Comparison of ENCODE assay signal across 10 cellular contexts in genomic region chr3:46955801-46956259, GRCh38. TPM values are rescaled to one million over a fixed set of nuclear protein-coding genes. Genes with fewer than 3 reads are reported as not detected.
A peak's percentile ranks its signal among the peaks of the same experiment; 100 is the strongest.
DNase-seq lines count a peak whose midpoint lies in the region; ATAC-seq and TF ChIP-seq lines count a peak whose summit lies in the region.
"Had no signal": no experiment of that assay in that cellular context is flagged by ENCODE, and none has a peak within 500 bp of the region (broad histone marks: within the 10 kb centered on the region; RNA-seq: fewer than 3 reads in every experiment).

No MANE protein-coding gene starts in this region.

- H3K9me3 ChIP-seq in gastroesophageal sphincter = no peaks in the 10 kb centered on the region
- H3K9me3 ChIP-seq in thymus (ENCODE audit: control insufficient read depth) = no peaks in the 10 kb centered on the region
- H3K9me3 ChIP-seq in esophagus muscularis mucosa = no peaks in the 10 kb centered on the region

- no peaks in the 10 kb centered on the region for H3K9me3 Mint-ChIP-seq in activated naive CD4-positive, alpha-beta T cell treated with anti-CD3 and anti-CD28 coated beads for 36 hours

- H3K27ac Mint-ChIP-seq in activated naive CD4-positive, alpha-beta T cell treated with anti-CD3 and anti-CD28 coated beads for 36 hours = peak overlapping the region; percentile 83

- CTCF ChIA-PET in activated naive CD4-positive, alpha-beta T cell treated with anti-CD3 and anti-CD28 coated beads for 36 hours (lab: Charles Lee) = interaction anchor here (0.6 to 1.5 kb wide), 3 partner anchors 11 to 107 kb away, joined by 3 to 6 read pairs (median 3); no protein-coding TSS in a partner anchor

- TF ChIP-seq EP300 in gastroesophageal sphincter (IDR thresholded peaks at IDR 0.05) (no peak), esophagus muscularis mucosa (IDR thresholded peaks at IDR 0.05) (no peak)

- peaks cover 10% of the 10 kb centered on the region for H3K36me3 Mint-ChIP-seq in activated naive CD4-positive, alpha-beta T cell treated with anti-CD3 and anti-CD28 coated beads for 36 hours (ENCODE audit: low read depth)

- no peaks in the 10 kb centered on the region for H3K36me3 ChIP-seq in gastroesophageal sphincter
- H3K36me3 ChIP-seq in thymus (ENCODE audit: control insufficient read depth, insufficient read depth) = peaks cover 8% of the 10 kb centered on the region
- no peaks in the 10 kb centered on the region for H3K36me3 ChIP-seq in esophagus muscularis mucosa

- no peak overlapping the region for H3K4me3 Mint-ChIP-seq in activated naive CD4-positive, alpha-beta T cell treated with anti-CD3 and anti-CD28 coated beads for 36 hours

- peak; percentile 68 for DNase-seq in activated naive CD4-positive, alpha-beta T cell treated with anti-CD3 and anti-CD28 coated beads for 36 hours
- DNase-seq in activated naive CD4-positive, alpha-beta T cell (lab: John Stamatoyannopoulos, UW) = no peak
- DNase-seq in OCI-M1 (lab: John Stamatoyannopoulos, UW) (peak; percentile 59), esophagus muscularis mucosa (ENCODE audit: extremely low spot score) (no peak), KG1 (lab: John Stamatoyannopoulos, UW) (no peak)
- no peak for DNase-seq in stimulated activated CD4-positive, alpha-beta T cell treated with anti-CD3 and anti-CD28 coated beads, Interleukin-1b, Interleukin-23, amount 100 ng/mL, for 48 hours
- DNase-seq: mesendoderm, NCI-H2227 treated with DMSO at 0.1 percent for 48 hours had no signal

- H3K4me1 ChIP-seq in gastroesophageal sphincter (peaks cover 3 to 95% (median 49%) of the 10 kb centered on the region in 3 donors), thymus (ENCODE audit: control insufficient read depth, insufficient read depth, low read length) (peaks cover 73% of the 10 kb centered on the region), esophagus muscularis mucosa (peaks cover 79 to 96% (median 94%) of the 10 kb centered on the region in 4 donors)

- WGBS in gastroesophageal sphincter (ENCODE audit: low coverage in 1 of 2), 2 donors = 50% methylated on average over 1 of the region's 3 CpGs; no CpG with 5 or more reads in 1 of the 2 donors
- WGBS in thymus = 32% methylated on average over 3 of the region's 3 CpGs
- 59% methylated on average over 3 of the region's 3 CpGs for WGBS in esophagus muscularis mucosa

- ATAC-seq in gastroesophageal sphincter = no peak

- H3K27me3 ChIP-seq in gastroesophageal sphincter = no peaks in the 10 kb centered on the region
- no peaks in the 10 kb centered on the region for H3K27me3 ChIP-seq in thymus (ENCODE audit: control insufficient read depth, insufficient read depth)
- no peaks in the 10 kb centered on the region for H3K27me3 ChIP-seq in esophagus muscularis mucosa

- H3K4me3 ChIP-seq in gastroesophageal sphincter (no peak overlapping the region), thymus (ENCODE audit: low read length) (no peak overlapping the region), esophagus muscularis mucosa (no peak overlapping the region)

- H3K4me1 Mint-ChIP-seq in activated naive CD4-positive, alpha-beta T cell treated with anti-CD3 and anti-CD28 coated beads for 36 hours (ENCODE audit: low read depth) = peaks cover 86% of the 10 kb centered on the region

- TF ChIP-seq CTCF in gastroesophageal sphincter (IDR thresholded peaks at IDR 0.05) (no peak), esophagus muscularis mucosa (IDR thresholded peaks at IDR 0.05) (no peak)

- no peaks in the 10 kb centered on the region for H3K27me3 Mint-ChIP-seq in activated naive CD4-positive, alpha-beta T cell treated with anti-CD3 and anti-CD28 coated beads for 36 hours (ENCODE audit: low read depth)

- H3K27ac ChIP-seq in gastroesophageal sphincter (peak overlapping the region in 3 of 4 donors; percentile 10 to 35 (median 27)), thymus (ENCODE audit: low read depth) (peak overlapping the region; percentile 49), esophagus muscularis mucosa (replicated peaks in 1 of 4) (peak overlapping the region in 1 of 4 donors; percentile 22)

- intact Hi-C loops in activated naive CD4-positive, alpha-beta T cell treated with anti-CD3 and anti-CD28 coated beads for 36 hours (cut with micrococcal nuclease) = no loop called here
- intact Hi-C loops in esophagus muscularis mucosa (cut with DNase I) = no loop called here

- TF ChIP-seq POLR2A in gastroesophageal sphincter (IDR thresholded peaks at IDR 0.05) (no peak), esophagus muscularis mucosa (IDR thresholded peaks at IDR 0.05; ENCODE audit: low read depth) (no peak)

RNA-seq across cellular contexts. Expression of gene CCDC12, which starts 20.7 kb away (rescaled TPM):
- total RNA-seq in activated naive CD4-positive, alpha-beta T cell treated with anti-CD3 and anti-CD28 coated beads for 36 hours = 10 to 100 TPM; 37.6 to 43.0 TPM
- 10 to 100 TPM; 14.3 to 52.2 (median 42.0) TPM for total RNA-seq in gastroesophageal sphincter
- polyA plus RNA-seq in thymus = 83.9 TPM
- total RNA-seq in esophagus muscularis mucosa = 10 to 100 TPM; 27.5 to 54.8 (median 36.7) TPM

RNA-seq across cellular contexts. Expression of gene NBEAL2, which starts 23.6 kb away (rescaled TPM):
- total RNA-seq in activated naive CD4-positive, alpha-beta T cell treated with anti-CD3 and anti-CD28 coated beads for 36 hours = 10 to 100 TPM; 85.0 to 92.4 TPM
- 10 to 100 TPM; 12.3 to 23.2 (median 20.4) TPM for total RNA-seq in gastroesophageal sphincter
- 83.6 TPM for polyA plus RNA-seq in thymus
- total RNA-seq in esophagus muscularis mucosa = 10 to 100 TPM; 16.6 to 22.1 (median 21.2) TPM

Comparison
In these comparisons a context has a peak if more than half of its experiments do, and no peak if none do; other contexts are left out.
1. DNase-seq: peak in activated naive CD4-positive, alpha-beta T cell treated with anti-CD3 and anti-CD28 coated beads for 36 hours (single experiment) and OCI-M1 (single experiment); none in activated naive CD4-positive, alpha-beta T cell (0 of 4), stimulated activated CD4-positive, alpha-beta T cell treated with anti-CD3 and anti-CD28 coated beads, Interleukin-1b, Interleukin-23, amount 100 ng/mL, for 48 hours (single experiment), esophagus muscularis mucosa (single experiment) and KG1 (single experiment).